Comparison of ENCODE assay signal across 11 cellular contexts in genomic region chr2:106205488-106205887, GRCh38.
"Had no signal": no experiment of that assay in that cellular context is flagged by ENCODE, and none has a peak within 500 bp of the region (broad histone marks: within the 10 kb centered on the region; RNA-seq: fewer than 3 reads in every experiment).

No MANE protein-coding gene starts in this region.

- H3K9me3 ChIP-seq: body of pancreas, gastroesophageal sphincter, sigmoid colon, upper lobe of right lung had no signal

- H3K4me3 ChIP-seq: body of pancreas, gastroesophageal sphincter, sigmoid colon, upper lobe of right lung had no signal

- H3K27me3 ChIP-seq: body of pancreas, gastroesophageal sphincter, sigmoid colon, upper lobe of right lung had no signal

- DNase-seq: activated CD8-positive, alpha-beta memory T cell treated with anti-CD3 and anti-CD28 coated beads for 24 hours; activated naive CD4-positive, alpha-beta T cell treated with anti-CD3 and anti-CD28 coated beads, Interleukin-2, amount 50 U/mL, for 16 hours; amniotic stem cell; body of pancreas; central memory CD4-positive, alpha-beta T cell; mesendoderm; sigmoid colon; stimulated activated CD4-positive, alpha-beta T cell treated with anti-CD3 and anti-CD28 coated beads, Interleukin-2, amount 100 ng/mL, for 24 hours; stimulated activated naive CD4-positive, alpha-beta T cell; upper lobe of right lung had no signal

- H3K4me1 ChIP-seq: body of pancreas, gastroesophageal sphincter, sigmoid colon, upper lobe of right lung had no signal

- H3K36me3 ChIP-seq: gastroesophageal sphincter, sigmoid colon, upper lobe of right lung had no signal

- H3K27ac ChIP-seq: body of pancreas, gastroesophageal sphincter, sigmoid colon, upper lobe of right lung had no signal

- ATAC-seq: body of pancreas, gastroesophageal sphincter, upper lobe of right lung had no signal
